Comparison of ENCODE assay signal across 9 cellular contexts in genomic region chr11:135027461-135027860, GRCh38.
A peak's percentile ranks its signal among the peaks of the same experiment; 100 is the strongest.
DNase-seq lines count a peak whose midpoint lies in the region; ATAC-seq and TF ChIP-seq lines count a peak whose summit lies in the region.
"Had no signal": no experiment of that assay in that cellular context is flagged by ENCODE, and none has a peak within 500 bp of the region (broad histone marks: within the 10 kb centered on the region; RNA-seq: fewer than 3 reads in every experiment).

No MANE protein-coding gene starts in this region.

- no peak overlapping the region for H3K4me3 Mint-ChIP-seq in nephron progenitor cell
- no peak overlapping the region for H3K4me3 Mint-ChIP-seq in type B pancreatic cell
- H3K4me3 Mint-ChIP-seq: activated naive CD8-positive, alpha-beta T cell had no signal

- no peaks in the 10 kb centered on the region for H3K36me3 Mint-ChIP-seq in nephron progenitor cell (ENCODE audit: low read depth)
- no peaks in the 10 kb centered on the region for H3K36me3 Mint-ChIP-seq in type B pancreatic cell
- H3K36me3 Mint-ChIP-seq: activated naive CD8-positive, alpha-beta T cell had no signal

- ATAC-seq in GM19455 (IDR thresholded peaks at IDR 0.05; ENCODE audit: unreplicated experiment), result no peak

- H3K4me3 ChIP-seq in choroid plexus epithelial cell (ENCODE audit: low read depth, low read length), result no peak overlapping the region
- H3K4me3 ChIP-seq: SJSA1 had no signal

- H3K27ac Mint-ChIP-seq in nephron progenitor cell (no peak overlapping the region), type B pancreatic cell (no peak overlapping the region)
- H3K27ac Mint-ChIP-seq: activated naive CD8-positive, alpha-beta T cell had no signal

- peak; percentile 22 for DNase-seq in GM20000 (ENCODE audit: low spot score)
- DNase-seq in MV-4-11 (lab: John Stamatoyannopoulos, UW), result peak; percentile 46
- peak; percentile 75 for DNase-seq in choroid plexus epithelial cell (ENCODE audit: low read depth)
- peak; percentile 86 for DNase-seq in nephron progenitor cell
- no peak for DNase-seq in NCI-H748 (lab: John Stamatoyannopoulos, UW; ENCODE audit: unreplicated experiment)
- no peak for DNase-seq in type B pancreatic cell (ENCODE audit: extremely low spot score, unreplicated experiment)

- no peaks in the 10 kb centered on the region for H3K9me3 Mint-ChIP-seq in nephron progenitor cell
- H3K9me3 Mint-ChIP-seq in type B pancreatic cell, result no peaks in the 10 kb centered on the region

- H3K27me3 Mint-ChIP-seq in nephron progenitor cell (ENCODE audit: low read depth, poor library complexity), result peaks cover 27% of the 10 kb centered on the region
- peaks cover 13% of the 10 kb centered on the region for H3K27me3 Mint-ChIP-seq in type B pancreatic cell

- TF ChIP-seq CTCF in GM20000 (IDR thresholded peaks at IDR 0.05; ENCODE audit: extremely low read depth, missing control alignments) (no peak), choroid plexus epithelial cell (conservative IDR thresholded peaks at IDR 0.05; ENCODE audit: low read depth, low read length) (no peak), nephron progenitor cell (IDR thresholded peaks at IDR 0.05) (no peak), type B pancreatic cell (conservative IDR thresholded peaks at IDR 0.05) (no peak)

- H3K4me1 Mint-ChIP-seq in nephron progenitor cell, result peaks cover 4% of the 10 kb centered on the region
- no peaks in the 10 kb centered on the region for H3K4me1 Mint-ChIP-seq in type B pancreatic cell (ENCODE audit: unreplicated experiment)

Comparison
In these comparisons a context has a peak if more than half of its experiments do, and no peak if none do; other contexts are left out.
1. DNase-seq: peak in GM20000 (single experiment), MV-4-11 (single experiment), choroid plexus epithelial cell (single experiment) and nephron progenitor cell (single experiment); none in NCI-H748 (single experiment) and type B pancreatic cell (single experiment).